8 cellular contexts compared by ENCODE assay signal in the genomic region with DNA sequence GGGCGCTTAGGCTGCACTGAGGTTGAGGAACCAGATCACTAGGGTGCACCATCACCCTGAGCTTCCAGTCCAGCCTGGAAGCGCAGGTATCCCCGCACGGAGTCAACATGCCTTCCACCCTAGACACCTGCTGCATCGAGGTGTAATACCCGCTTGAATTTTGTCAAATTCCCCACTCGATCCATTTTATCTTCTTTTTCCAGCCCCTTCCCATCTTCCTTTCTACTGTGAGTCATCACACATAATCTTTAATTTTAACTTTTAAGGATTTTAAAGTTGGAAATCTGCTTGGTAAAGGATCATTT. TPM values are rescaled to one million over a fixed set of nuclear protein-coding genes. Genes with fewer than 3 reads are reported as not detected.
DNase-seq lines count a peak whose midpoint lies in the region; ATAC-seq, FAIRE-seq and TF ChIP-seq lines count a peak whose summit lies in the region.

No MANE protein-coding gene starts in this region.

- peaks cover 29% of the 10 kb centered on the region for H3K4me1 Mint-ChIP-seq in CD4-positive, alpha-beta T cell (ENCODE audit: low read depth)
- H3K4me1 Mint-ChIP-seq in neural crest cell = peaks cover 27% of the 10 kb centered on the region

- H3K27ac ChIP-seq in CD4-positive, alpha-beta T cell (ENCODE audit: low read depth, low read length) = no peak overlapping the region
- peak overlapping the region in 1 of 59 donors; percentile 80 for H3K27ac ChIP-seq in dorsolateral prefrontal cortex

- TF ChIP-seq CTCF in CD4-positive, alpha-beta T cell (IDR thresholded peaks at IDR 0.05) = no peak
- TF ChIP-seq CTCF in dorsolateral prefrontal cortex (IDR thresholded peaks at IDR 0.05 in 54 of 56, conservative IDR thresholded peaks at IDR 0.05 in 2 of 56; ENCODE audit: low read depth in 1 of 56, partially characterized antibody in 56 of 56) (no peak), neural crest cell (conservative IDR thresholded peaks at IDR 0.05) (no peak)

- peak overlapping the region; percentile 99 for H3K27ac Mint-ChIP-seq in CD4-positive, alpha-beta T cell
- H3K27ac Mint-ChIP-seq in neural crest cell (ENCODE audit: unreplicated experiment) = peak overlapping the region; percentile 99

- intact Hi-C loops in CD4-positive, alpha-beta T cell (cut with DNase I, micrococcal nuclease) = loop anchor here in 1 of 2 experiments (2.0 to 5.0 kb wide), 5 partner anchors 83 to 1216 kb away; a partner anchor contains a TSS
- intact Hi-C loops in dorsolateral prefrontal cortex (cut with DNase I) = loop anchor here (5.0 to 10.0 kb wide), 3 partner anchors 97 to 181 kb away; a partner anchor contains a TSS

- peaks cover 13% of the 10 kb centered on the region for H3K36me3 Mint-ChIP-seq in CD4-positive, alpha-beta T cell (ENCODE audit: low read depth)
- peaks cover 15% of the 10 kb centered on the region for H3K36me3 Mint-ChIP-seq in neural crest cell (ENCODE audit: low read depth)

- FAIRE-seq in HTR-8/SVneo (lab: Jason Lieb, UNC) = peak; percentile 79

- no peaks in the 10 kb centered on the region for H3K9me3 Mint-ChIP-seq in CD4-positive, alpha-beta T cell
- no peaks in the 10 kb centered on the region for H3K9me3 Mint-ChIP-seq in neural crest cell

- no peaks in the 10 kb centered on the region for H3K27me3 Mint-ChIP-seq in CD4-positive, alpha-beta T cell
- H3K27me3 Mint-ChIP-seq in neural crest cell (ENCODE audit: low read depth) = no peaks in the 10 kb centered on the region

- POLR2A ChIA-PET in CD4-positive, alpha-beta T cell (lab: Charles Lee) = interaction anchor here (0.6 to 3.2 kb wide), 3 partner anchors 84 to 929 kb away, joined by 3 to 40 read pairs (median 16); a partner anchor contains a TSS

- no peak for ATAC-seq in CD4-positive, alpha-beta T cell (ENCODE audit: poor library complexity)
- ATAC-seq in GM21390 (IDR thresholded peaks at IDR 0.05; ENCODE audit: unreplicated experiment) = peak; percentile 41

- CTCF ChIA-PET in CD4-positive, alpha-beta T cell (lab: Charles Lee) = no interaction called here

- peak overlapping the region; percentile 56 to 97 (median 85) for H3K4me3 ChIP-seq in dorsolateral prefrontal cortex

- DNase-seq in CD4-positive, alpha-beta T cell = no peak
- DNase-seq in HTR-8/SVneo (ENCODE audit: insufficient read length, low spot score) (no peak), dorsolateral prefrontal cortex (peak in 1 of 10 donors; percentile 11), neural crest cell (ENCODE audit: low read depth, low spot score) (no peak), COR-L47 (lab: John Stamatoyannopoulos, UW) (no peak), germinal center (ENCODE audit: low spot score) (no peak), activated gamma-delta T cell (lab: John Stamatoyannopoulos, UW) (no peak)

- no peaks in the 10 kb centered on the region for H3K9me3 ChIP-seq in CD4-positive, alpha-beta T cell (ENCODE audit: control insufficient read depth, low read length)

- H3K4me3 Mint-ChIP-seq in CD4-positive, alpha-beta T cell = peak overlapping the region; percentile 95
- H3K4me3 Mint-ChIP-seq in neural crest cell = peak overlapping the region; percentile 96

- H3K27me3 ChIP-seq in CD4-positive, alpha-beta T cell (ENCODE audit: control insufficient read depth, insufficient read depth, low read length) = no peaks in the 10 kb centered on the region
- no peaks in the 10 kb centered on the region for H3K27me3 ChIP-seq in dorsolateral prefrontal cortex

RNA-seq across cellular contexts. Expression of a gene that starts 0.8 kb away (rescaled TPM):
- 1 to 10 TPM; 2.7 to 3.4 TPM for total RNA-seq in CD4-positive, alpha-beta T cell
- total RNA-seq in dorsolateral prefrontal cortex (1 to 10 TPM in 117 of 120 experiments, under 1 TPM in 3; 0.57 to 6.0 (median 2.2) TPM), neural crest cell (49.6 and 54.4 TPM in 2 replicates)
